In the genomic region with DNA sequence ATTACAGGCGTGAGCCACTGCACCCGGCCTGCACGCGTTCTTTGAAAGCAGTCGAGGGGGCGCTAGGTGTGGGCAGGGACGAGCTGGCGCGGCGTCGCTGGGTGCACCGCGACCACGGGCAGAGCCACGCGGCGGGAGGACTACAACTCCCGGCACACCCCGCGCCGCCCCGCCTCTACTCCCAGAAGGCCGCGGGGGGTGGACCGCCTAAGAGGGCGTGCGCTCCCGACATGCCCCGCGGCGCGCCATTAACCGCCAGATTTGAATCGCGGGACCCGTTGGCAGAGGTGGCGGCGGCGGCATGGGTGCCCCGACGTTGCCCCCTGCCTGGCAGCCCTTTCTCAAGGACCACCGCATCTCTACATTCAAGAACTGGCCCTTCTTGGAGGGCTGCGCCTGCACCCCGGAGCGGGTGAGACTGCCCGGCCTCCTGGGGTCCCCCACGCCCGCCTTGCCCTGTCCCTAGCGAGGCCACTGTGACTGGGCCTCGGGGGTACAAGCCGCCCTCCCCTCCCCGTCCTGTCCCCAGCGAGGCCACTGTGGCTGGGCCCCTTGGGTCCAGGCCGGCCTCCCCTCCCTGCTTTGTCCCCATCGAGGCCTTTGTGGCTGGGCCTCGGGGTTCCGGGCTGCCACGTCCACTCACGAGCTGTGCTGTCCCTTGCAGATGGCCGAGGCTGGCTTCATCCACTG, we compare ENCODE assay signal across 1 cellular context.
TF ChIP-seq lines count a peak whose summit lies in the region.

A gene (plus strand): TSS at position 238 of the 690 bp plus-strand sequence. CDS start 64 bp downstream, at position 302.

TF ChIP-seq in K562, 482 proteins besides CTCF, POLR2A, EP300 and RAD21 (continued from another document and continues in another):
- TF ChIP-seq HNRNPLL (IDR thresholded peaks at IDR 0.05; ENCODE audit: low read depth, low read length, poor library complexity, severe bottlenecking) = no peak
- no peak for TF ChIP-seq MYNN (IDR thresholded peaks at IDR 0.05)
- no peak for TF ChIP-seq MYNN (CRISPR knock-in tag; IDR thresholded peaks at IDR 0.05)
- TF ChIP-seq, protein P1, sequence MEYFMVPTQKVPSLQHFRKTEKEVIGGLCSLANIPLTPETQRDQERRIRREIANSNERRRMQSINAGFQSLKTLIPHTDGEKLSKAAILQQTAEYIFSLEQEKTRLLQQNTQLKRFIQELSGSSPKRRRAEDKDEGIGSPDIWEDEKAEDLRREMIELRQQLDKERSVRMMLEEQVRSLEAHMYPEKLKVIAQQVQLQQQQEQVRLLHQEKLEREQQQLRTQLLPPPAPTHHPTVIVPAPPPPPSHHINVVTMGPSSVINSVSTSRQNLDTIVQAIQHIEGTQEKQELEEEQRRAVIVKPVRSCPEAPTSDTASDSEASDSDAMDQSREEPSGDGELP (CRISPR knock-in tag; IDR thresholded peaks at IDR 0.05; ENCODE audit: borderline replicate concordance) = peak; percentile 90
- TF ChIP-seq ZNF354B (CRISPR knock-in tag; IDR thresholded peaks at IDR 0.05) = no peak
- no peak for TF ChIP-seq ERF (CRISPR knock-in tag; IDR thresholded peaks at IDR 0.05)
- TF ChIP-seq, protein P2, sequence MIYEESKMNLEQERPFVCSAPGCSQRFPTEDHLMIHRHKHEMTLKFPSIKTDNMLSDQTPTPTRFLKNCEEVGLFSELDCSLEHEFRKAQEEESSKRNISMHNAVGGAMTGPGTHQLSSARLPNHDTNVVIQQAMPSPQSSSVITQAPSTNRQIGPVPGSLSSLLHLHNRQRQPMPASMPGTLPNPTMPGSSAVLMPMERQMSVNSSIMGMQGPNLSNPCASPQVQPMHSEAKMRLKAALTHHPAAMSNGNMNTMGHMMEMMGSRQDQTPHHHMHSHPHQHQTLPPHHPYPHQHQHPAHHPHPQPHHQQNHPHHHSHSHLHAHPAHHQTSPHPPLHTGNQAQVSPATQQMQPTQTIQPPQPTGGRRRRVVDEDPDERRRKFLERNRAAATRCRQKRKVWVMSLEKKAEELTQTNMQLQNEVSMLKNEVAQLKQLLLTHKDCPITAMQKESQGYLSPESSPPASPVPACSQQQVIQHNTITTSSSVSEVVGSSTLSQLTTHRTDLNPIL (CRISPR knock-in tag; IDR thresholded peaks at IDR 0.05) = no peak
- no peak for TF ChIP-seq ZFP36 (IDR thresholded peaks at IDR 0.05; ENCODE audit: low read depth, low read length, partially characterized antibody)
- TF ChIP-seq HMGN3 (IDR thresholded peaks at IDR 0.05; ENCODE audit: borderline replicate concordance, extremely low read depth, insufficient read length, low read depth, low read length) = peak; percentile 50
- no peak for TF ChIP-seq RFX1 (IDR thresholded peaks at IDR 0.05)
- TF ChIP-seq, protein P3, sequence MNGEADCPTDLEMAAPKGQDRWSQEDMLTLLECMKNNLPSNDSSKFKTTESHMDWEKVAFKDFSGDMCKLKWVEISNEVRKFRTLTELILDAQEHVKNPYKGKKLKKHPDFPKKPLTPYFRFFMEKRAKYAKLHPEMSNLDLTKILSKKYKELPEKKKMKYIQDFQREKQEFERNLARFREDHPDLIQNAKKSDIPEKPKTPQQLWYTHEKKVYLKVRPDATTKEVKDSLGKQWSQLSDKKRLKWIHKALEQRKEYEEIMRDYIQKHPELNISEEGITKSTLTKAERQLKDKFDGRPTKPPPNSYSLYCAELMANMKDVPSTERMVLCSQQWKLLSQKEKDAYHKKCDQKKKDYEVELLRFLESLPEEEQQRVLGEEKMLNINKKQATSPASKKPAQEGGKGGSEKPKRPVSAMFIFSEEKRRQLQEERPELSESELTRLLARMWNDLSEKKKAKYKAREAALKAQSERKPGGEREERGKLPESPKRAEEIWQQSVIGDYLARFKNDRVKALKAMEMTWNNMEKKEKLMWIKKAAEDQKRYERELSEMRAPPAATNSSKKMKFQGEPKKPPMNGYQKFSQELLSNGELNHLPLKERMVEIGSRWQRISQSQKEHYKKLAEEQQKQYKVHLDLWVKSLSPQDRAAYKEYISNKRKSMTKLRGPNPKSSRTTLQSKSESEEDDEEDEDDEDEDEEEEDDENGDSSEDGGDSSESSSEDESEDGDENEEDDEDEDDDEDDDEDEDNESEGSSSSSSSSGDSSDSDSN (IDR thresholded peaks at IDR 0.05; ENCODE audit: borderline replicate concordance in 1 of 2, low read depth in 2 of 2, low read length in 2 of 2) = no peak
- TF ChIP-seq ZNF79 (CRISPR knock-in tag; IDR thresholded peaks at IDR 0.05; ENCODE audit: low read depth) = no peak
- TF ChIP-seq NCOA4 (IDR thresholded peaks at IDR 0.05; ENCODE audit: partially characterized antibody) = no peak
- TF ChIP-seq, protein P4, sequence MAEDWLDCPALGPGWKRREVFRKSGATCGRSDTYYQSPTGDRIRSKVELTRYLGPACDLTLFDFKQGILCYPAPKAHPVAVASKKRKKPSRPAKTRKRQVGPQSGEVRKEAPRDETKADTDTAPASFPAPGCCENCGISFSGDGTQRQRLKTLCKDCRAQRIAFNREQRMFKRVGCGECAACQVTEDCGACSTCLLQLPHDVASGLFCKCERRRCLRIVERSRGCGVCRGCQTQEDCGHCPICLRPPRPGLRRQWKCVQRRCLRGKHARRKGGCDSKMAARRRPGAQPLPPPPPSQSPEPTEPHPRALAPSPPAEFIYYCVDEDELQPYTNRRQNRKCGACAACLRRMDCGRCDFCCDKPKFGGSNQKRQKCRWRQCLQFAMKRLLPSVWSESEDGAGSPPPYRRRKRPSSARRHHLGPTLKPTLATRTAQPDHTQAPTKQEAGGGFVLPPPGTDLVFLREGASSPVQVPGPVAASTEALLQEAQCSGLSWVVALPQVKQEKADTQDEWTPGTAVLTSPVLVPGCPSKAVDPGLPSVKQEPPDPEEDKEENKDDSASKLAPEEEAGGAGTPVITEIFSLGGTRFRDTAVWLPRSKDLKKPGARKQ (CRISPR knock-in tag; IDR thresholded peaks at IDR 0.05) = no peak
- peak; percentile 65 to 74 for TF ChIP-seq NRF1 (conservative IDR thresholded peaks at IDR 0.05 in 1 of 2, IDR thresholded peaks at IDR 0.05 in 1 of 2)
- peak; percentile 69 for TF ChIP-seq ATF7 (IDR thresholded peaks at IDR 0.05)
- no peak for TF ChIP-seq DMBX1 (CRISPR knock-in tag; IDR thresholded peaks at IDR 0.05; ENCODE audit: borderline replicate concordance)
- TF ChIP-seq, protein P5, sequence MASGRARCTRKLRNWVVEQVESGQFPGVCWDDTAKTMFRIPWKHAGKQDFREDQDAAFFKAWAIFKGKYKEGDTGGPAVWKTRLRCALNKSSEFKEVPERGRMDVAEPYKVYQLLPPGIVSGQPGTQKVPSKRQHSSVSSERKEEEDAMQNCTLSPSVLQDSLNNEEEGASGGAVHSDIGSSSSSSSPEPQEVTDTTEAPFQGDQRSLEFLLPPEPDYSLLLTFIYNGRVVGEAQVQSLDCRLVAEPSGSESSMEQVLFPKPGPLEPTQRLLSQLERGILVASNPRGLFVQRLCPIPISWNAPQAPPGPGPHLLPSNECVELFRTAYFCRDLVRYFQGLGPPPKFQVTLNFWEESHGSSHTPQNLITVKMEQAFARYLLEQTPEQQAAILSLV (tag; IDR thresholded peaks at IDR 0.05) = no peak
- no peak for TF ChIP-seq ZBTB8A (IDR thresholded peaks at IDR 0.05; ENCODE audit: partially characterized antibody)
- TF ChIP-seq, protein P6, sequence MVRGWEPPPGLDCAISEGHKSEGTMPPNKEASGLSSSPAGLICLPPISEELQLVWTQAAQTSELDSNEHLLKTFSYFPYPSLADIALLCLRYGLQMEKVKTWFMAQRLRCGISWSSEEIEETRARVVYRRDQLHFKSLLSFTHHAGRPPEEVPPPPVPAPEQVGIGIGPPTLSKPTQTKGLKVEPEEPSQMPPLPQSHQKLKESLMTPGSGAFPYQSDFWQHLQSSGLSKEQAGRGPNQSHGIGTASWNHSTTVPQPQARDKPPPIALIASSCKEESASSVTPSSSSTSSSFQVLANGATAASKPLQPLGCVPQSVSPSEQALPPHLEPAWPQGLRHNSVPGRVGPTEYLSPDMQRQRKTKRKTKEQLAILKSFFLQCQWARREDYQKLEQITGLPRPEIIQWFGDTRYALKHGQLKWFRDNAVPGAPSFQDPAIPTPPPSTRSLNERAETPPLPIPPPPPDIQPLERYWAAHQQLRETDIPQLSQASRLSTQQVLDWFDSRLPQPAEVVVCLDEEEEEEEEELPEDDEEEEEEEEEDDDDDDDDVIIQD (CRISPR knock-in tag; IDR thresholded peaks at IDR 0.05) = no peak
- TF ChIP-seq ZNF121 (CRISPR knock-in tag; conservative IDR thresholded peaks at IDR 0.05) = no peak
- TF ChIP-seq ZNF133 (CRISPR knock-in tag; IDR thresholded peaks at IDR 0.05) = no peak
- TF ChIP-seq NR3C1 (CRISPR knock-in tag; IDR thresholded peaks at IDR 0.05) = no peak
- TF ChIP-seq ZFX (CRISPR knock-in tag; IDR thresholded peaks at IDR 0.05) = peak; percentile 88
- TF ChIP-seq EZH2 (IDR thresholded peaks at IDR 0.05; ENCODE audit: borderline replicate concordance, low read depth, low read length) = no peak
- TF ChIP-seq TCF7 (IDR thresholded peaks at IDR 0.05; ENCODE audit: borderline replicate concordance) = no peak
- no peak for TF ChIP-seq ZNF282 (CRISPR knock-in tag; IDR thresholded peaks at IDR 0.05)
- TF ChIP-seq HDAC3 (IDR thresholded peaks at IDR 0.05; ENCODE audit: borderline replicate concordance, partially characterized antibody) = no peak
- peak; percentile 62 for TF ChIP-seq KLF1 (tag; IDR thresholded peaks at IDR 0.05)
- no peak for TF ChIP-seq PRMT5 (CRISPR knock-in tag; IDR thresholded peaks at IDR 0.05)
- TF ChIP-seq SPI1 (IDR thresholded peaks at IDR 0.05; ENCODE audit: borderline replicate concordance, low read depth, low read length) = no peak
- no peak for TF ChIP-seq HNRNPH1 (optimal IDR thresholded peaks at IDR 0.05; ENCODE audit: low read depth, low read length)
- TF ChIP-seq, protein P7, sequence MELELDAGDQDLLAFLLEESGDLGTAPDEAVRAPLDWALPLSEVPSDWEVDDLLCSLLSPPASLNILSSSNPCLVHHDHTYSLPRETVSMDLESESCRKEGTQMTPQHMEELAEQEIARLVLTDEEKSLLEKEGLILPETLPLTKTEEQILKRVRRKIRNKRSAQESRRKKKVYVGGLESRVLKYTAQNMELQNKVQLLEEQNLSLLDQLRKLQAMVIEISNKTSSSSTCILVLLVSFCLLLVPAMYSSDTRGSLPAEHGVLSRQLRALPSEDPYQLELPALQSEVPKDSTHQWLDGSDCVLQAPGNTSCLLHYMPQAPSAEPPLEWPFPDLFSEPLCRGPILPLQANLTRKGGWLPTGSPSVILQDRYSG (tag; conservative IDR thresholded peaks at IDR 0.05; ENCODE audit: low read depth) = no peak
- TF ChIP-seq, protein P8, sequence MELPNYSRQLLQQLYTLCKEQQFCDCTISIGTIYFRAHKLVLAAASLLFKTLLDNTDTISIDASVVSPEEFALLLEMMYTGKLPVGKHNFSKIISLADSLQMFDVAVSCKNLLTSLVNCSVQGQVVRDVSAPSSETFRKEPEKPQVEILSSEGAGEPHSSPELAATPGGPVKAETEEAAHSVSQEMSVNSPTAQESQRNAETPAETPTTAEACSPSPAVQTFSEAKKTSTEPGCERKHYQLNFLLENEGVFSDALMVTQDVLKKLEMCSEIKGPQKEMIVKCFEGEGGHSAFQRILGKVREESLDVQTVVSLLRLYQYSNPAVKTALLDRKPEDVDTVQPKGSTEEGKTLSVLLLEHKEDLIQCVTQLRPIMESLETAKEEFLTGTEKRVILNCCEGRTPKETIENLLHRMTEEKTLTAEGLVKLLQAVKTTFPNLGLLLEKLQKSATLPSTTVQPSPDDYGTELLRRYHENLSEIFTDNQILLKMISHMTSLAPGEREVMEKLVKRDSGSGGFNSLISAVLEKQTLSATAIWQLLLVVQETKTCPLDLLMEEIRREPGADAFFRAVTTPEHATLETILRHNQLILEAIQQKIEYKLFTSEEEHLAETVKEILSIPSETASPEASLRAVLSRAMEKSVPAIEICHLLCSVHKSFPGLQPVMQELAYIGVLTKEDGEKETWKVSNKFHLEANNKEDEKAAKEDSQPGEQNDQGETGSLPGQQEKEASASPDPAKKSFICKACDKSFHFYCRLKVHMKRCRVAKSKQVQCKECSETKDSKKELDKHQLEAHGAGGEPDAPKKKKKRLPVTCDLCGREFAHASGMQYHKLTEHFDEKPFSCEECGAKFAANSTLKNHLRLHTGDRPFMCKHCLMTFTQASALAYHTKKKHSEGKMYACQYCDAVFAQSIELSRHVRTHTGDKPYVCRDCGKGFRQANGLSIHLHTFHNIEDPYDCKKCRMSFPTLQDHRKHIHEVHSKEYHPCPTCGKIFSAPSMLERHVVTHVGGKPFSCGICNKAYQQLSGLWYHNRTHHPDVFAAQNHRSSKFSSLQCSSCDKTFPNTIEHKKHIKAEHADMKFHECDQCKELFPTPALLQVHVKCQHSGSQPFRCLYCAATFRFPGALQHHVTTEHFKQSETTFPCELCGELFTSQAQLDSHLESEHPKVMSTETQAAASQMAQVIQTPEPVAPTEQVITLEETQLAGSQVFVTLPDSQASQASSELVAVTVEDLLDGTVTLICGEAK (IDR thresholded peaks at IDR 0.05) = no peak
- TF ChIP-seq, protein P8 (CRISPR knock-in tag; IDR thresholded peaks at IDR 0.05) = no peak
- no peak for TF ChIP-seq ZNF347 (CRISPR knock-in tag; IDR thresholded peaks at IDR 0.05; ENCODE audit: low read depth)
- TF ChIP-seq SMAD1 (IDR thresholded peaks at IDR 0.05; ENCODE audit: low read depth, low read length, partially characterized antibody) = peak; percentile 53
- TF ChIP-seq COPS2 (conservative IDR thresholded peaks at IDR 0.05) = no peak
- no peak for TF ChIP-seq ZNF24 (IDR thresholded peaks at IDR 0.05)
- TF ChIP-seq YBX1 (IDR thresholded peaks at IDR 0.05) = no peak
